In the genomic region with DNA sequence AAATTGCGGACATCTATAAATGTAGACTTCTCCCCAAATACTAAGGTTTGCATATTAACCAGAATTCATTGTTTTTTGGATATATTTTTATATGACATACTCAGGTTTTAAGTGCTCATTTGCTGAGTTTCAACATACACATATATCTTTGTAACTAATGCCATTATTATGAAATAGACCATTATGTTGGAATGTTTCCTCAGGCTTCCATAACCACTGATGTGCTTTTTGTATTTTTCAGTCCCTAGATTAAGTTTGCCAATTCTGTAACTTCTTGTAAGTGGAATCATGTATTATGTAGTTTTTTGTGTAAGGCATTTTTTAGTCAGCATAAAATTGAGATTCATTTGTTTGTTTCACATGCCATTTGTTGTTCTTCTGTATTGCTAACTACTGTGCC, we compare ENCODE assay signal across 20 cellular contexts.
"Had no signal": no experiment of that assay in that cellular context is flagged by ENCODE, and none has a peak within 500 bp of the region (broad histone marks: within the 10 kb centered on the region; RNA-seq: fewer than 3 reads in every experiment).

No MANE protein-coding gene starts in this region.

- H3K9me3 Mint-ChIP-seq: naive thymus-derived CD8-positive, alpha-beta T cell; nephron progenitor cell; stimulated activated naive B cell treated with anti-CD40 and anti-IgM and Interleukin-4, amounts not matched to agents 10 μg/mL and 1 μg/mL and 100 μg/mL, for 72 hours; stimulated activated naive CD8-positive, alpha-beta T cell treated with anti-CD3 and anti-CD28 coated beads, Interleukin-15, Interleukin-2, amounts not matched to agents 100 ng/mL and 50 ng/mL, for 24 hours had no signal

- H3K9me3 ChIP-seq: heart right ventricle, lower lobe of right lung, prostate gland, sigmoid colon, thoracic aorta, tibial nerve, upper lobe of left lung had no signal

- H3K4me3 ChIP-seq: dorsolateral prefrontal cortex, heart right ventricle, lower lobe of right lung, prostate gland, sigmoid colon, thoracic aorta, tibial nerve, upper lobe of left lung had no signal

- H3K4me1 ChIP-seq: heart right ventricle, lower lobe of right lung, prostate gland had no signal

- H3K4me1 Mint-ChIP-seq: nephron progenitor cell had no signal

- DNase-seq: dorsolateral prefrontal cortex; effector CD4-positive, alpha-beta T cell; foreskin melanocyte; glutamatergic neuron; heart right ventricle; hippocampal formation; left ventricle myocardium superior; lower lobe of right lung; naive thymus-derived CD8-positive, alpha-beta T cell; nephron progenitor cell; nucleus accumbens; right cardiac atrium; sigmoid colon; stimulated activated CD4-positive, alpha-beta T cell treated with anti-CD3 and anti-CD28 coated beads, Interleukin-2, amount 100 ng/mL, for 48 hours; stimulated activated naive B cell treated with anti-CD40 and anti-IgM and Interleukin-4, amounts not matched to agents 10 μg/mL and 1 μg/mL and 100 μg/mL, for 72 hours; upper lobe of left lung had no signal

- H3K27me3 ChIP-seq: dorsolateral prefrontal cortex, heart right ventricle, sigmoid colon, tibial nerve, upper lobe of left lung had no signal

- H3K27ac Mint-ChIP-seq: nephron progenitor cell; stimulated activated naive B cell treated with anti-CD40 and anti-IgM and Interleukin-4, amounts not matched to agents 10 μg/mL and 1 μg/mL and 100 μg/mL, for 72 hours; stimulated activated naive CD8-positive, alpha-beta T cell treated with anti-CD3 and anti-CD28 coated beads, Interleukin-15, Interleukin-2, amounts not matched to agents 100 ng/mL and 50 ng/mL, for 24 hours had no signal

- H3K4me3 Mint-ChIP-seq: naive thymus-derived CD8-positive, alpha-beta T cell; nephron progenitor cell; stimulated activated naive B cell treated with anti-CD40 and anti-IgM and Interleukin-4, amounts not matched to agents 10 μg/mL and 1 μg/mL and 100 μg/mL, for 72 hours; stimulated activated naive CD8-positive, alpha-beta T cell treated with anti-CD3 and anti-CD28 coated beads, Interleukin-15, Interleukin-2, amounts not matched to agents 100 ng/mL and 50 ng/mL, for 24 hours had no signal

- H3K27me3 Mint-ChIP-seq: naive thymus-derived CD8-positive, alpha-beta T cell; stimulated activated naive B cell treated with anti-CD40 and anti-IgM and Interleukin-4, amounts not matched to agents 10 μg/mL and 1 μg/mL and 100 μg/mL, for 72 hours; stimulated activated naive CD8-positive, alpha-beta T cell treated with anti-CD3 and anti-CD28 coated beads, Interleukin-15, Interleukin-2, amounts not matched to agents 100 ng/mL and 50 ng/mL, for 24 hours had no signal

- H3K27ac ChIP-seq: dorsolateral prefrontal cortex, heart right ventricle, lower lobe of right lung, prostate gland, sigmoid colon, thoracic aorta, tibial nerve, upper lobe of left lung had no signal

- ATAC-seq: heart right ventricle; left ventricle myocardium superior; lower lobe of right lung; naive thymus-derived CD8-positive, alpha-beta T cell; right cardiac atrium; stimulated activated naive B cell treated with anti-CD40 and anti-IgM and Interleukin-4, amounts not matched to agents 10 μg/mL and 1 μg/mL and 100 μg/mL, for 72 hours had no signal

- H3K36me3 ChIP-seq: prostate gland had no signal
